ENCODE assay signal across 8 cellular contexts in the genomic region with DNA sequence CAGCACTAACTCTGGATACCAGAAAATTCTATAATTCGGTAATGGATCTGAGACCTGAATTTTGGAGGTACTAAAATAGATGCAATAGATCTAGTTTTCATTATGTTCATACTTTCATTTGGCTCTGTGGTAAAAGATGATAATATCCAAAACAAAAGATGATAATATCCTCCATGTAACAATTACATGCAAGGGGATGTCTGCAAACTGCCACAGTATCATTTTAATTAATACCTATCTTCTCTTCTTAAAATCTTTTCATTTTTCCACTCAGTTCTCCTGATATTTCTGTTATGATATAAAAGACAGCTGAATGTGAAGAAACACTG. TPM values are rescaled to one million over a fixed set of nuclear protein-coding genes. Genes with fewer than 3 reads are reported as not detected.
A peak's percentile ranks its signal among the peaks of the same experiment; 100 is the strongest.
DNase-seq lines count a peak whose midpoint lies in the region; ATAC-seq, FAIRE-seq and TF ChIP-seq lines count a peak whose summit lies in the region.

No MANE protein-coding gene starts in this region.

- H3F3A ChIP-seq in PC-9 (ENCODE audit: insufficient read depth, low read depth): peaks cover 14% of the 10 kb centered on the region; the same call in 1 of the 2 replicates

- TF ChIP-seq CTCF in Caco-2 (IDR thresholded peaks at IDR 0.05; ENCODE audit: insufficient read depth in 1 of 2, low read depth in 1 of 2, low read length in 1 of 2, severe bottlenecking in 1 of 2, unreplicated experiment in 1 of 2) (no peak), PC-9 (conservative IDR thresholded peaks at IDR 0.05) (no peak), pancreas (IDR thresholded peaks at IDR 0.05) (no peak)

- 76 to 92% methylated on average over 1 of the region's 1 CpG for WGBS in pancreas, 2 donors

- H3K4me1 ChIP-seq in Caco-2 (peaks cover 35% of the 10 kb centered on the region), PC-9 (replicated peaks; ENCODE audit: insufficient read depth) (peaks cover 29% of the 10 kb centered on the region), endocrine pancreas (ENCODE audit: control insufficient read depth, insufficient read depth, low read length) (no peaks in the 10 kb centered on the region), pancreas (peaks cover 0 to 13% (median 0%) of the 10 kb centered on the region in 3 donors)

- no peaks in the 10 kb centered on the region for H3K27me3 ChIP-seq in Caco-2 (replicated peaks; ENCODE audit: control insufficient read depth, insufficient read depth, low read length)
- H3K27me3 ChIP-seq in PC-9 (ENCODE audit: insufficient read depth, low read depth): no peaks in the 10 kb centered on the region
- no peaks in the 10 kb centered on the region for H3K27me3 ChIP-seq in endocrine pancreas (ENCODE audit: control insufficient read depth, insufficient read depth, low read length)
- H3K27me3 ChIP-seq in pancreas: no peaks in the 10 kb centered on the region

- H3K4me3 Mint-ChIP-seq in Caco-2 (ENCODE audit: unreplicated experiment): peak overlapping the region; percentile 73

- H3K4me3 ChIP-seq in Caco-2 (ENCODE audit: low read depth, low read length) (no peak overlapping the region; the same call in 1 of the 2 replicates), PC-9 (peak overlapping the region; percentile 62), endocrine pancreas (ENCODE audit: control insufficient read depth, insufficient read depth, low read length) (peak overlapping the region; percentile 93), pancreas (peak overlapping the region in 2 of 4 donors; percentile 37 to 45)

- H3K9me2 ChIP-seq in PC-9 (ENCODE audit: insufficient read depth): no peaks in the 10 kb centered on the region

- H2AFZ ChIP-seq in PC-9: peak overlapping the region; percentile 79

- no peaks in the 10 kb centered on the region for H3K27me3 Mint-ChIP-seq in Caco-2 (ENCODE audit: insufficient read depth, unreplicated experiment)

- H3K9me3 ChIP-seq in Caco-2: no peaks in the 10 kb centered on the region; the same call in 1 of the 2 replicates
- no peaks in the 10 kb centered on the region for H3K9me3 ChIP-seq in PC-9 (ENCODE audit: insufficient read depth, low read depth)
- peaks cover 2% of the 10 kb centered on the region for H3K9me3 ChIP-seq in endocrine pancreas (ENCODE audit: control insufficient read depth, low read length)
- no peaks in the 10 kb centered on the region for H3K9me3 ChIP-seq in pancreas

- intact Hi-C loops in Caco-2 (cut with micrococcal nuclease; ENCODE audit: unreplicated experiment): no loop called here
- intact Hi-C loops in PC-9 (cut with micrococcal nuclease; ENCODE audit: unreplicated experiment): no loop called here
- intact Hi-C loops in pancreas (cut with DNase I): no loop called here

- FAIRE-seq in pancreas (lab: Jason Lieb, UNC): no peak

- H3K36me3 Mint-ChIP-seq in Caco-2 (ENCODE audit: insufficient read depth, unreplicated experiment): peaks cover 7% of the 10 kb centered on the region

- H3K27ac ChIP-seq in PC-9: peak overlapping the region; percentile 76
- peak overlapping the region in 3 of 4 donors; percentile 16 to 90 (median 83) for H3K27ac ChIP-seq in pancreas

- H3K79me2 ChIP-seq in PC-9 (ENCODE audit: low read depth): no peaks in the 10 kb centered on the region

- H3K27ac Mint-ChIP-seq in Caco-2 (ENCODE audit: unreplicated experiment): peak overlapping the region; percentile 77

- H4K20me1 ChIP-seq in PC-9 (ENCODE audit: insufficient read depth): no peaks in the 10 kb centered on the region

- H3K9me3 Mint-ChIP-seq in Caco-2 (ENCODE audit: unreplicated experiment): peaks cover 12% of the 10 kb centered on the region

- H3K4me1 Mint-ChIP-seq in Caco-2 (ENCODE audit: low read depth, unreplicated experiment): peaks cover 18% of the 10 kb centered on the region

- H3K4me2 ChIP-seq in PC-9: peak overlapping the region; percentile 83

- BruUV-seq in Caco-2 (replicated peaks; lab: Mats Ljungman, UMichigan) (no TSS peak), PC-9 (replicated peaks; lab: Mats Ljungman, UMichigan) (no TSS peak)

- no peak overlapping the region for H3K9ac ChIP-seq in endocrine pancreas (ENCODE audit: control insufficient read depth, insufficient read depth, low read length)

- POLR2A ChIA-PET in Caco-2 (lab: Charles Lee): interaction anchor here (1.1 kb wide), 2 partner anchors 17 to 29 kb away, joined by 5 read pairs; no protein-coding TSS in a partner anchor
- POLR2A ChIA-PET in PC-9 (lab: Charles Lee; ENCODE audit: unreplicated experiment): interaction anchor here (0.6 to 0.7 kb wide), 3 partner anchors 48 to 807 kb away, joined by 3 to 17 read pairs (median 7); no protein-coding TSS in a partner anchor

- CTCF ChIA-PET in Caco-2 (lab: Charles Lee): interaction anchor here (2.1 kb wide), 1 partner anchor 132 kb away, joined by 12 read pairs; no protein-coding TSS in a partner anchor
- CTCF ChIA-PET in PC-9 (lab: Charles Lee): no interaction called here

- no peak for DNase-seq in Caco-2
- DNase-seq in PC-9: no peak
- no peak for DNase-seq in pancreas
- no peak for DNase-seq in C1 segment of cervical spinal cord (lab: John Stamatoyannopoulos, UW)
- DNase-seq in GDM1 (lab: John Stamatoyannopoulos, UW): no peak
- no peak for DNase-seq in NCI-H1092 (lab: John Stamatoyannopoulos, UW)
- no peak for DNase-seq in superior temporal gyrus (ENCODE audit: extremely low spot score)

- H3K36me3 ChIP-seq in Caco-2 (ENCODE audit: control insufficient read depth, insufficient read depth, low read length) (no peaks in the 10 kb centered on the region), PC-9 (ENCODE audit: low read depth) (no peaks in the 10 kb centered on the region), endocrine pancreas (ENCODE audit: control insufficient read depth, insufficient read depth, low read length) (no peaks in the 10 kb centered on the region), pancreas (peaks cover 0 to under 1% (median 0%) of the 10 kb centered on the region in 3 donors)

- no peak for ATAC-seq in pancreas

RNA-seq across cellular contexts. Expression of a gene that starts 15.6 kb away (rescaled TPM):
- 13.9 and 15.0 TPM in 2 replicates for total RNA-seq in Caco-2 (2022)
- 19.5 and 23.4 TPM in 2 replicates for total RNA-seq in PC-9 (2021)
- total RNA-seq in pancreas: 10 to 100 TPM in 1 of 6 donors, 1 to 10 TPM in 5; 3.7 to 10.9 (median 6.5) TPM
- polyA plus RNA-seq in pancreas: 10 to 100 TPM in 1 of 2 donors, 1 to 10 TPM in 1; 8.1 to 15.3 TPM

RNA-seq across cellular contexts. Expression of a gene that starts 26.7 kb away (rescaled TPM):
- total RNA-seq in Caco-2 (2022) (7.3 and 8.3 TPM in 2 replicates), PC-9 (2021) (not detected in 2 replicates), pancreas (not detected)
- not detected for polyA plus RNA-seq in pancreas

RNA-seq across cellular contexts. Expression of a gene that starts 33.1 kb away (rescaled TPM):
- 0.32 and 0.98 TPM in 2 replicates for total RNA-seq in Caco-2 (2022)
- 26.2 and 29.8 TPM in 2 replicates for total RNA-seq in PC-9 (2021)
- total RNA-seq in pancreas: 10 to 100 TPM in 1 of 6 donors, 1 to 10 TPM in 5; 1.5 to 15.3 (median 4.6) TPM
- 1 to 10 TPM; 4.0 TPM for polyA plus RNA-seq in pancreas
